Comparison of ENCODE assay signal across 6 cellular contexts in genomic region chr1:150256549-150257341, GRCh38. TPM values are rescaled to one million over a fixed set of nuclear protein-coding genes. Genes with fewer than 3 reads are reported as not detected.
DNase-seq lines count a peak whose midpoint lies in the region; ATAC-seq, FAIRE-seq and TF ChIP-seq lines count a peak whose summit lies in the region.

No MANE protein-coding gene starts in this region.

- H3K14ac ChIP-seq in mesenchymal stem cell (ENCODE audit: low read length in 2 of 2) = no peak overlapping the region

- H3K27ac ChIP-seq in VCaP (peak overlapping the region; percentile 20; the same call in 1 of the 2 replicates), mesenchymal stem cell (ENCODE audit: low read length, poor library complexity, severe bottlenecking) (no peak overlapping the region)

- peak overlapping the region; percentile 65 to 79 for H2BK12ac ChIP-seq in mesenchymal stem cell (ENCODE audit: low read length in 2 of 2)

- no peak for TF ChIP-seq CTCF in VCaP (conservative IDR thresholded peaks at IDR 0.05)

- WGBS in mesenchymal stem cell = 7% methylated on average over 13 of the region's 14 CpGs

- peak overlapping the region; percentile 11 for H2AFZ ChIP-seq in mesenchymal stem cell (ENCODE audit: low read depth, low read length)

- no peak overlapping the region for H2BK5ac ChIP-seq in mesenchymal stem cell (ENCODE audit: low read depth, low read length, poor library complexity, severe bottlenecking)

- H2BK15ac ChIP-seq in mesenchymal stem cell (ENCODE audit: low read depth, poor library complexity, severe bottlenecking) = peak overlapping the region; percentile 39

- peak overlapping the region; percentile 80 for H3K9ac ChIP-seq in mesenchymal stem cell (ENCODE audit: low read length)

- H3K4me2 ChIP-seq in mesenchymal stem cell (ENCODE audit: low read length, poor library complexity, severe bottlenecking) = peak overlapping the region; percentile 20

- peak overlapping the region; percentile 54 for H4K8ac ChIP-seq in mesenchymal stem cell (ENCODE audit: low read length)

- ATAC-seq in GM21390 (IDR thresholded peaks at IDR 0.05; ENCODE audit: unreplicated experiment) = no peak

- peak overlapping the region; percentile 44 to 77 for H3K18ac ChIP-seq in mesenchymal stem cell (ENCODE audit: low read depth in 1 of 2, low read length in 2 of 2)

- H3K4me1 ChIP-seq in mesenchymal stem cell (ENCODE audit: control insufficient read depth, insufficient read depth, low read depth, low read length) = peaks cover 28% of the 10 kb centered on the region

- peaks cover 2% of the 10 kb centered on the region for H3K79me1 ChIP-seq in mesenchymal stem cell (replicated peaks; ENCODE audit: low read length, poor library complexity, severe bottlenecking)

- FAIRE-seq in HTR-8/SVneo (lab: Jason Lieb, UNC) (no peak), GM12892 (lab: Jason Lieb, UNC) (no peak)

- H3K9me3 ChIP-seq in mesenchymal stem cell (ENCODE audit: control insufficient read depth, low read length) = no peaks in the 10 kb centered on the region

- peak overlapping the region; percentile 76 for H2BK120ac ChIP-seq in mesenchymal stem cell (ENCODE audit: low read depth, low read length)

- H3K23ac ChIP-seq in mesenchymal stem cell (ENCODE audit: low read length in 2 of 2) = peak overlapping the region in 1 of 2 experiments; percentile 42

- H2AK5ac ChIP-seq in mesenchymal stem cell (ENCODE audit: low read length, severe bottlenecking) = no peak overlapping the region

- H3K4me3 ChIP-seq in mesenchymal stem cell (ENCODE audit: insufficient read depth in 1 of 2, low read depth in 1 of 2, low read length in 2 of 2) = peak overlapping the region in 1 of 2 experiments; percentile 73

- TF ChIP-seq POLR2A in GM12892 (IDR thresholded peaks at IDR 0.05; ENCODE audit: low read depth, low read length) = no peak

- DNase-seq in CD1c-positive myeloid dendritic cell (ENCODE audit: extremely low spot score) (peak; percentile 38), mesenchymal stem cell (peak; percentile 47), HTR-8/SVneo (ENCODE audit: insufficient read length, low spot score) (no peak), GM12892 (ENCODE audit: insufficient read length) (no peak)

- H3K4ac ChIP-seq in mesenchymal stem cell (ENCODE audit: low read depth in 1 of 2, low read length in 2 of 2) = peak overlapping the region; percentile 10 to 64

- no peaks in the 10 kb centered on the region for H3K36me3 ChIP-seq in mesenchymal stem cell (ENCODE audit: control insufficient read depth in 1 of 2, insufficient read depth in 2 of 2, low read depth in 1 of 2, low read length in 2 of 2)

- H3K27me3 ChIP-seq in mesenchymal stem cell (ENCODE audit: control insufficient read depth in 1 of 2, insufficient read depth in 1 of 2, low read length in 2 of 2) = peaks cover 28 to 34% of the 10 kb centered on the region in 2 experiments

- H4K91ac ChIP-seq in mesenchymal stem cell (ENCODE audit: low read length) = peak overlapping the region; percentile 6

RNA-seq across cellular contexts. Expression of gene CA14, which starts 0.8 kb away (rescaled TPM):
- 0.47 TPM for polyA plus RNA-seq in mesenchymal stem cell (2013, experiment 1 of 2)
- 0.45 TPM for polyA plus RNA-seq in mesenchymal stem cell (2013, experiment 2 of 2)
- 0.51 TPM for polyA plus RNA-seq in GM12892 (2012; ENCODE audit: missing spikeins)

RNA-seq across cellular contexts. Expression of gene APH1A, which starts 12.1 kb away (rescaled TPM):
- polyA plus RNA-seq in mesenchymal stem cell (2013, experiment 1 of 2) = 79.8 TPM
- polyA plus RNA-seq in mesenchymal stem cell (2013, experiment 2 of 2) = 80.8 TPM
- polyA plus RNA-seq in GM12892 (2012; ENCODE audit: missing spikeins) = 76.6 TPM

RNA-seq across cellular contexts. Expression of gene C1orf54, which starts 15.8 kb away (rescaled TPM):
- polyA plus RNA-seq in mesenchymal stem cell (2013, experiment 1 of 2) = 11.7 TPM
- polyA plus RNA-seq in mesenchymal stem cell (2013, experiment 2 of 2) = 11.4 TPM
- 14.6 TPM for polyA plus RNA-seq in GM12892 (2012; ENCODE audit: missing spikeins)

RNA-seq across cellular contexts. Expression of gene ANP32E, which starts 20.8 kb away (rescaled TPM):
- polyA plus RNA-seq in mesenchymal stem cell (2013, experiment 1 of 2) = 24.6 TPM
- 28.0 TPM for polyA plus RNA-seq in mesenchymal stem cell (2013, experiment 2 of 2)
- polyA plus RNA-seq in GM12892 (2012; ENCODE audit: missing spikeins) = 95.8 TPM

RNA-seq across cellular contexts. Expression of gene CIART, which starts 25.6 kb away (rescaled TPM):
- 1.5 TPM for polyA plus RNA-seq in mesenchymal stem cell (2013, experiment 1 of 2)
- 1.5 TPM for polyA plus RNA-seq in mesenchymal stem cell (2013, experiment 2 of 2)
- 2.5 TPM for polyA plus RNA-seq in GM12892 (2012; ENCODE audit: missing spikeins)

Comparison
In these comparisons a context has a peak if more than half of its experiments do, and no peak if none do; other contexts are left out.
1. DNase-seq: peak in CD1c-positive myeloid dendritic cell (single experiment) and mesenchymal stem cell (single experiment); none in HTR-8/SVneo (single experiment) and GM12892 (single experiment).